ENCODE assay signal across 24 cellular contexts in genomic region chr6:118871331-118871730, GRCh38. TPM values are rescaled to one million over a fixed set of nuclear protein-coding genes. Genes with fewer than 3 reads are reported as not detected.
DNase-seq lines count a peak whose midpoint lies in the region; ATAC-seq, FAIRE-seq and TF ChIP-seq lines count a peak whose summit lies in the region.
"Had no signal": no experiment of that assay in that cellular context is flagged by ENCODE, and none has a peak within 500 bp of the region (broad histone marks: within the 10 kb centered on the region; RNA-seq: fewer than 3 reads in every experiment).

No MANE protein-coding gene starts in this region.

- no peaks in the 10 kb centered on the region for H3K4me1 ChIP-seq in H1 (replicated peaks in 1 of 4; ENCODE audit: control insufficient read depth in 3 of 4, insufficient read depth in 4 of 4, low read length in 3 of 4)
- H3K4me1 ChIP-seq: BE2C, BLaER1 had no signal

- no peak for DNase-seq in central memory CD8-positive, alpha-beta T cell (ENCODE audit: low spot score in 2 of 2)
- DNase-seq in H1 (ENCODE audit: low read depth in 1 of 2, low spot score in 2 of 2) (no peak), lung microvascular endothelial cell (ENCODE audit: low read depth in 2 of 2) (peak; percentile 53 to 56), DMS53 (lab: John Stamatoyannopoulos, UW) (no peak), occipital lobe (lab: John Stamatoyannopoulos, UW) (no peak), mesothelial cell of epicardium (ENCODE audit: low spot score in 2 of 2, unreplicated experiment in 2 of 2) (no peak)
- DNase-seq: 8988T; ACHN; BE2C; C1 segment of cervical spinal cord; CD4-positive, alpha-beta memory T cell; CD4-positive, CD25-positive, alpha-beta regulatory T cell; CD8-positive, alpha-beta memory T cell; COR-L47; DMS 273 treated with DMSO at 0.1 percent for 48 hours; DMS153; DMS79 treated with DMSO at 0.1 percent for 48 hours; GF-D8 had no signal

- H3K27me3 ChIP-seq in H1 (replicated peaks in 1 of 4; ENCODE audit: control insufficient read depth in 3 of 4, extremely low read depth in 1 of 4, insufficient read depth in 3 of 4, low read length in 3 of 4), result no peaks in the 10 kb centered on the region
- H3K27me3 ChIP-seq: BE2C, BLaER1 had no signal

- H3K9me3 Mint-ChIP-seq in central memory CD8-positive, alpha-beta T cell, result no peaks in the 10 kb centered on the region
- peaks cover 6% of the 10 kb centered on the region for H3K9me3 Mint-ChIP-seq in dendritic cell treated with granulocyte-macrophage colony-stimulating factor and Interleukin-4, amounts not matched to agents 40 ng/mL and 50 ng/mL, for 4 days
- H3K9me3 Mint-ChIP-seq in mesothelial cell of epicardium, result peaks cover 43% of the 10 kb centered on the region

- no peak overlapping the region for H4K91ac ChIP-seq in H1 (replicated peaks; ENCODE audit: insufficient read length, low read length)

- H2BK5ac ChIP-seq in H1 (ENCODE audit: low read depth, low read length), result no peak overlapping the region

- no peak overlapping the region for H2BK20ac ChIP-seq in H1 (ENCODE audit: low read length)

- H3K36me3 ChIP-seq in H1 (ENCODE audit: control insufficient read depth in 2 of 4, insufficient read depth in 4 of 4, low read length in 3 of 4), result no peaks in the 10 kb centered on the region
- H3K36me3 ChIP-seq: BE2C had no signal

- H2BK12ac ChIP-seq in H1 (ENCODE audit: low read depth, low read length), result no peak overlapping the region

- ATAC-seq in central memory CD8-positive, alpha-beta T cell (replicated peaks; ENCODE audit: extremely low read depth, poor library complexity, severe bottlenecking), result no peak

- H3K9me3 ChIP-seq in H1 (ENCODE audit: insufficient read depth in 2 of 2, low read depth in 1 of 2, low read length in 1 of 2), result no peaks in the 10 kb centered on the region
- H3K9me3 ChIP-seq: BE2C had no signal

- H3K27me3 Mint-ChIP-seq in central memory CD8-positive, alpha-beta T cell, result no peaks in the 10 kb centered on the region
- no peaks in the 10 kb centered on the region for H3K27me3 Mint-ChIP-seq in dendritic cell treated with granulocyte-macrophage colony-stimulating factor and Interleukin-4, amounts not matched to agents 40 ng/mL and 50 ng/mL, for 4 days
- no peaks in the 10 kb centered on the region for H3K27me3 Mint-ChIP-seq in mesothelial cell of epicardium (ENCODE audit: low read depth)
- H3K27me3 Mint-ChIP-seq: CD4-positive, alpha-beta memory T cell; CD4-positive, CD25-positive, alpha-beta regulatory T cell; CD8-positive, alpha-beta memory T cell had no signal

- WGBS in H1 (ENCODE audit: extremely low coverage in 1 of 2, insufficient coverage in 1 of 2, insufficient read length in 1 of 2, insufficient replicate concordance in 2 of 2, low coverage in 1 of 2, low lambda C conversion rate in 2 of 2, missing lambda C conversion rate in 1 of 2), 2 experiments, result 100% methylated on average over 5 of the region's 5 CpGs; no CpG with 5 or more reads in 1 of the 2 experiments

- H3K4me3 Mint-ChIP-seq in central memory CD8-positive, alpha-beta T cell, result no peak overlapping the region
- H3K4me3 Mint-ChIP-seq in dendritic cell treated with granulocyte-macrophage colony-stimulating factor and Interleukin-4, amounts not matched to agents 40 ng/mL and 50 ng/mL, for 4 days, result no peak overlapping the region
- no peak overlapping the region for H3K4me3 Mint-ChIP-seq in mesothelial cell of epicardium
- H3K4me3 Mint-ChIP-seq: CD14-positive monocyte had no signal

- H3K36me3 Mint-ChIP-seq in central memory CD8-positive, alpha-beta T cell (ENCODE audit: insufficient read depth), result peaks cover 5% of the 10 kb centered on the region
- peaks cover 14% of the 10 kb centered on the region for H3K36me3 Mint-ChIP-seq in dendritic cell treated with granulocyte-macrophage colony-stimulating factor and Interleukin-4, amounts not matched to agents 40 ng/mL and 50 ng/mL, for 4 days (ENCODE audit: low read depth)
- peaks cover 40% of the 10 kb centered on the region for H3K36me3 Mint-ChIP-seq in mesothelial cell of epicardium

- intact Hi-C loops in dendritic cell treated with granulocyte-macrophage colony-stimulating factor and Interleukin-4, amounts not matched to agents 40 ng/mL and 50 ng/mL, for 4 days (cut with micrococcal nuclease), result no loop called here

- H3K56ac ChIP-seq in H1 (replicated peaks; ENCODE audit: insufficient read length, low read depth, low read length), result no peak overlapping the region

- no peaks in the 10 kb centered on the region for H3K79me1 ChIP-seq in H1 (ENCODE audit: low read depth, low read length)

- no peak overlapping the region for H2AK5ac ChIP-seq in H1 (ENCODE audit: low read depth, low read length)

- peak; percentile 13 for FAIRE-seq in H1 (lab: Jason Lieb, UNC)
- FAIRE-seq: A204.1, G401.6, GM12891 had no signal

- no peak overlapping the region for H2AFZ ChIP-seq in H1 (ENCODE audit: low read length)

- TF ChIP-seq CTCF in H1 (IDR thresholded peaks at IDR 0.05; ENCODE audit: control extremely low read depth in 1 of 3, insufficient read depth in 1 of 3, low read depth in 1 of 3, low read length in 3 of 3), result no peak
- no peak for TF ChIP-seq CTCF in mesothelial cell of epicardium (IDR thresholded peaks at IDR 0.05; ENCODE audit: unreplicated experiment)

- no peaks in the 10 kb centered on the region for H4K20me1 ChIP-seq in H1 (replicated peaks in 1 of 2; ENCODE audit: control insufficient read depth in 1 of 2, insufficient read depth in 2 of 2, low read length in 2 of 2)
- H4K20me1 ChIP-seq: BLaER1 had no signal

- peaks cover 0 to 4% of the 10 kb centered on the region in 2 experiments; a peak in 1 of 4 replicates for H3K79me2 ChIP-seq in H1 (ENCODE audit: control insufficient read depth in 1 of 2, insufficient read depth in 2 of 2, low read length in 2 of 2)

- H4K8ac ChIP-seq in H1 (ENCODE audit: extremely low read depth, insufficient read depth, low read length), result no peak overlapping the region

- TF ChIP-seq EP300 in H1 (IDR thresholded peaks at IDR 0.05; ENCODE audit: borderline replicate concordance in 1 of 2, low read depth in 2 of 2, low read length in 2 of 2), result no peak

- H3K4me1 Mint-ChIP-seq in central memory CD8-positive, alpha-beta T cell, result peaks cover 26% of the 10 kb centered on the region
- H3K4me1 Mint-ChIP-seq in dendritic cell treated with granulocyte-macrophage colony-stimulating factor and Interleukin-4, amounts not matched to agents 40 ng/mL and 50 ng/mL, for 4 days (ENCODE audit: low read depth), result peaks cover 34% of the 10 kb centered on the region
- no peaks in the 10 kb centered on the region for H3K4me1 Mint-ChIP-seq in mesothelial cell of epicardium

- H3K23ac ChIP-seq in H1 (ENCODE audit: insufficient read length), result no peak overlapping the region

- no peak for TF ChIP-seq RAD21 in H1 (IDR thresholded peaks at IDR 0.05 in 1 of 2, conservative IDR thresholded peaks at IDR 0.05 in 1 of 2; ENCODE audit: low read depth in 2 of 2, low read length in 2 of 2)

- H3K4ac ChIP-seq in H1 (replicated peaks; ENCODE audit: insufficient read length, low read depth, low read length), result no peak overlapping the region

- H4K5ac ChIP-seq in H1 (ENCODE audit: insufficient read length, low read depth, low read length), result no peak overlapping the region

- H2BK120ac ChIP-seq in H1 (replicated peaks; ENCODE audit: low read depth, low read length), result no peak overlapping the region

- no peak overlapping the region for H3K4me2 ChIP-seq in H1 (ENCODE audit: insufficient read depth in 1 of 2, low read depth in 2 of 2, low read length in 2 of 2)
- H3K4me2 ChIP-seq: BLaER1 had no signal

- no peak overlapping the region for H3K4me3 ChIP-seq in H1 (ENCODE audit: extremely low read depth in 1 of 4, insufficient read depth in 2 of 4, low read depth in 3 of 4, low read length in 4 of 4)
- H3K4me3 ChIP-seq: BLaER1 had no signal

- CTCF ChIA-PET in H1 (lab: Charles Lee; ENCODE audit: partially characterized antibody), result no interaction called here

- H3K27ac Mint-ChIP-seq in central memory CD8-positive, alpha-beta T cell (ENCODE audit: low read depth), result peak overlapping the region; percentile 2
- peak overlapping the region; percentile 25 for H3K27ac Mint-ChIP-seq in dendritic cell treated with granulocyte-macrophage colony-stimulating factor and Interleukin-4, amounts not matched to agents 40 ng/mL and 50 ng/mL, for 4 days
- H3K27ac Mint-ChIP-seq in mesothelial cell of epicardium, result no peak overlapping the region
- H3K27ac Mint-ChIP-seq: CD4-positive, alpha-beta memory T cell had no signal

- H3K18ac ChIP-seq in H1 (ENCODE audit: extremely low read depth, low read length), result no peak overlapping the region

- no peak overlapping the region for H2BK15ac ChIP-seq in H1 (ENCODE audit: low read length)

- no peak for TF ChIP-seq POLR2A in H1 (IDR thresholded peaks at IDR 0.05; ENCODE audit: control extremely low read depth in 1 of 2, low read depth in 2 of 2, low read length in 2 of 2)

- POLR2A ChIA-PET in H1 (lab: Charles Lee; ENCODE audit: partially characterized antibody), result no interaction called here

- no peaks in the 10 kb centered on the region; the same call in 1 of the 2 replicates for H3K23me2 ChIP-seq in H1 (ENCODE audit: low read depth, low read length)

- H3K14ac ChIP-seq in H1 (ENCODE audit: insufficient read length), result no peak overlapping the region

- no peak overlapping the region for H3K9ac ChIP-seq in H1 (replicated peaks in 1 of 4; ENCODE audit: extremely low read depth in 1 of 4, low read depth in 3 of 4, low read length in 3 of 4)
- H3K9ac ChIP-seq: BLaER1 had no signal

- H3K27ac ChIP-seq in H1 (ENCODE audit: low read depth, low read length), result no peak overlapping the region
- H3K27ac ChIP-seq: BLaER1 had no signal

TF ChIP-seq in H1, 55 proteins besides CTCF, POLR2A, EP300 and RAD21 (continues in another document):
- no peak for TF ChIP-seq JUN (IDR thresholded peaks at IDR 0.05; ENCODE audit: low read depth, low read length)
- no peak for TF ChIP-seq SP2 (IDR thresholded peaks at IDR 0.05; ENCODE audit: low read length)
- TF ChIP-seq NANOG (IDR thresholded peaks at IDR 0.05; ENCODE audit: insufficient read depth, low read depth, low read length, poor library complexity, severe bottlenecking), result no peak
- TF ChIP-seq SIRT6 (IDR thresholded peaks at IDR 0.05; ENCODE audit: low read length), result no peak
- no peak for TF ChIP-seq CEBPB (IDR thresholded peaks at IDR 0.05; ENCODE audit: low read depth, low read length)
- no peak for TF ChIP-seq YY1 (IDR thresholded peaks at IDR 0.05; ENCODE audit: low read depth, low read length)

RNA-seq across cellular contexts. Expression of gene ASF1A, which starts 22.6 kb away (rescaled TPM):
- 45.7 and 50.2 TPM in 2 replicates for total RNA-seq in H1 (2021; fragmentation: NEBNext Ultra II Directional; extraction: Animal tissue kit (Norgen Biotek cat#: 25700))
- polyA plus RNA-seq in H1 (2011; rRNA removed), result 9.8 and 11.4 TPM in 2 replicates
- 15.4 TPM for polyA plus RNA-seq in H1 (2011; cell fraction: cytosol; rRNA removed)
- 11.9 TPM for polyA plus RNA-seq in H1 (2011; cell fraction: nucleus; rRNA removed)
- polyA plus RNA-seq in H1 (2012, experiment 1 of 2), result 23.2 to 40.2 TPM (median 24.3 TPM) in 4 replicates
- 4.7 TPM for polyA plus RNA-seq in H1 (2012, experiment 2 of 2)
- 23.5 TPM for polyA plus RNA-seq in H1 (2013, experiment 1 of 2)
- 23.3 TPM for polyA plus RNA-seq in H1 (2013, experiment 2 of 2)
- 9.3 and 9.6 TPM in 2 replicates for polyA minus RNA-seq in H1 (2011; rRNA and poly(A)+ RNA removed)
- 13.9 TPM for polyA minus RNA-seq in H1 (2011; cell fraction: cytosol; rRNA and poly(A)+ RNA removed)
- 20.0 TPM for polyA minus RNA-seq in H1 (2011; cell fraction: nucleus; rRNA and poly(A)+ RNA removed)
- total RNA-seq in lung microvascular endothelial cell, result 16.5 and 19.2 TPM in 2 replicates
- total RNA-seq in occipital lobe, result 42.7 TPM
- total RNA-seq in mesothelial cell of epicardium, result 22.9 to 28.7 TPM (median 26.4 TPM) in 3 replicates

Comparison
In these comparisons a context has a peak if more than half of its experiments do, and no peak if none do; other contexts are left out.
1. DNase-seq: peak in lung microvascular endothelial cell (2 of 2); none in central memory CD8-positive, alpha-beta T cell (0 of 2), H1 (0 of 2), DMS53 (single experiment), occipital lobe (single experiment) and mesothelial cell of epicardium (0 of 2).